1 cellular context compared by ENCODE assay signal in genomic region chr2:179853108-179853507, GRCh38.
TF ChIP-seq lines count a peak whose summit lies in the region.

No MANE protein-coding gene starts in this region.

TF ChIP-seq in HepG2, 621 proteins besides CTCF, POLR2A, EP300 and RAD21 (continued from another document):
- TF ChIP-seq ETV5 (CRISPR knock-in tag; IDR thresholded peaks at IDR 0.05; ENCODE audit: borderline replicate concordance) = no peak
- no peak for TF ChIP-seq FOSL1 (CRISPR knock-in tag; IDR thresholded peaks at IDR 0.05; ENCODE audit: borderline replicate concordance)
- no peak for TF ChIP-seq ZNF616 (CRISPR knock-in tag; IDR thresholded peaks at IDR 0.05; ENCODE audit: low read depth)
- TF ChIP-seq AHDC1 (CRISPR knock-in tag; IDR thresholded peaks at IDR 0.05; ENCODE audit: borderline replicate concordance) = no peak
- no peak for TF ChIP-seq RNF2 (conservative IDR thresholded peaks at IDR 0.05; ENCODE audit: low read depth)
- no peak for TF ChIP-seq SIX1 (CRISPR knock-in tag; IDR thresholded peaks at IDR 0.05; ENCODE audit: borderline replicate concordance)
- TF ChIP-seq PHF21A (CRISPR knock-in tag; IDR thresholded peaks at IDR 0.05) = no peak
- no peak for TF ChIP-seq GPN1 (CRISPR knock-in tag; IDR thresholded peaks at IDR 0.05; ENCODE audit: borderline replicate concordance)
- TF ChIP-seq ZNF451 (CRISPR knock-in tag; IDR thresholded peaks at IDR 0.05) = no peak
- no peak for TF ChIP-seq ZNF770 (CRISPR knock-in tag; IDR thresholded peaks at IDR 0.05)
- no peak for TF ChIP-seq SIX4 (CRISPR knock-in tag; IDR thresholded peaks at IDR 0.05)
- TF ChIP-seq SSRP1 (CRISPR knock-in tag; IDR thresholded peaks at IDR 0.05) = no peak
- no peak for TF ChIP-seq TCF12 (IDR thresholded peaks at IDR 0.05)
- TF ChIP-seq TCF12 (CRISPR knock-in tag; IDR thresholded peaks at IDR 0.05) = no peak
- TF ChIP-seq FLYWCH1 (CRISPR knock-in tag; IDR thresholded peaks at IDR 0.05) = no peak
- no peak for TF ChIP-seq ZNF703 (CRISPR knock-in tag; IDR thresholded peaks at IDR 0.05; ENCODE audit: borderline replicate concordance)
- no peak for TF ChIP-seq SMC3 (IDR thresholded peaks at IDR 0.05; ENCODE audit: low read length)
